In genomic region chr11:131195801-131196517, GRCh38 we compare ENCODE assay signal across 12 cellular contexts.
DNase-seq lines count a peak whose midpoint lies in the region; ATAC-seq and TF ChIP-seq lines count a peak whose summit lies in the region.
"Had no signal": no experiment of that assay in that cellular context is flagged by ENCODE, and none has a peak within 500 bp of the region (broad histone marks: within the 10 kb centered on the region; RNA-seq: fewer than 3 reads in every experiment).

No MANE protein-coding gene starts in this region.

- no peak overlapping the region for H3K4me3 Mint-ChIP-seq in osteocyte (ENCODE audit: unreplicated experiment)
- H3K4me3 Mint-ChIP-seq in naive thymus-derived CD4-positive, alpha-beta T cell = no peak overlapping the region
- no peak overlapping the region for H3K4me3 Mint-ChIP-seq in CD4-positive, alpha-beta T cell
- H3K4me3 Mint-ChIP-seq: activated T-helper 17 cell treated with anti-CD3 and anti-CD28 coated beads, Interleukin-2, amount 50 U/mL, for 72 hours; CD4-positive, CD25-positive, alpha-beta regulatory T cell; T-cell had no signal

- no peaks in the 10 kb centered on the region for H3K36me3 Mint-ChIP-seq in osteocyte (ENCODE audit: unreplicated experiment)
- H3K36me3 Mint-ChIP-seq in naive thymus-derived CD4-positive, alpha-beta T cell = no peaks in the 10 kb centered on the region
- no peaks in the 10 kb centered on the region for H3K36me3 Mint-ChIP-seq in CD4-positive, alpha-beta T cell (ENCODE audit: low read depth)
- H3K36me3 Mint-ChIP-seq: CD4-positive, CD25-positive, alpha-beta regulatory T cell; T-cell had no signal

- intact Hi-C loops in colonic mucosa (cut with DNase I) = no loop called here
- intact Hi-C loops in naive thymus-derived CD4-positive, alpha-beta T cell (cut with micrococcal nuclease) = no loop called here
- intact Hi-C loops in CD4-positive, alpha-beta T cell (cut with DNase I, micrococcal nuclease) = no loop called here

- TF ChIP-seq CTCF in colonic mucosa (IDR thresholded peaks at IDR 0.05) (no peak), osteocyte (IDR thresholded peaks at IDR 0.05) (no peak)
- no peak for TF ChIP-seq CTCF in CD4-positive, alpha-beta T cell (IDR thresholded peaks at IDR 0.05)

- no peaks in the 10 kb centered on the region for H3K9me3 Mint-ChIP-seq in osteocyte (ENCODE audit: unreplicated experiment)
- peaks cover 0 to 5% (median 0%) of the 10 kb centered on the region in 11 donors for H3K9me3 Mint-ChIP-seq in naive thymus-derived CD4-positive, alpha-beta T cell
- peaks cover 3% of the 10 kb centered on the region for H3K9me3 Mint-ChIP-seq in CD4-positive, alpha-beta T cell
- H3K9me3 Mint-ChIP-seq: activated T-helper 17 cell treated with anti-CD3 and anti-CD28 coated beads, Interleukin-2, amount 50 U/mL, for 72 hours had no signal

- H3K27ac ChIP-seq in colonic mucosa = no peak overlapping the region
- no peak overlapping the region for H3K27ac ChIP-seq in naive thymus-derived CD4-positive, alpha-beta T cell (ENCODE audit: low read depth, low read length)
- H3K27ac ChIP-seq in CD4-positive, alpha-beta T cell (ENCODE audit: low read depth, low read length) = no peak overlapping the region

- H3K36me3 ChIP-seq in colonic mucosa = no peaks in the 10 kb centered on the region
- no peaks in the 10 kb centered on the region for H3K36me3 ChIP-seq in naive thymus-derived CD4-positive, alpha-beta T cell (ENCODE audit: control insufficient read depth in 2 of 3, insufficient read depth in 3 of 3, low read length in 3 of 3)

- no peaks in the 10 kb centered on the region for H3K4me1 ChIP-seq in colonic mucosa
- no peaks in the 10 kb centered on the region for H3K4me1 ChIP-seq in naive thymus-derived CD4-positive, alpha-beta T cell (ENCODE audit: control insufficient read depth in 2 of 2, insufficient read depth in 2 of 2, low read length in 2 of 2)

- H3K27ac Mint-ChIP-seq in osteocyte (ENCODE audit: unreplicated experiment) = no peak overlapping the region
- H3K27ac Mint-ChIP-seq in naive thymus-derived CD4-positive, alpha-beta T cell = no peak overlapping the region
- no peak overlapping the region for H3K27ac Mint-ChIP-seq in CD4-positive, alpha-beta T cell
- H3K27ac Mint-ChIP-seq: activated T-helper 17 cell treated with anti-CD3 and anti-CD28 coated beads, Interleukin-2, amount 50 U/mL, for 72 hours; T-cell had no signal

- H3K9ac ChIP-seq in colonic mucosa (ENCODE audit: low read depth in 2 of 2, low read length in 2 of 2) = no peak overlapping the region

- ATAC-seq in HG03108 (IDR thresholded peaks at IDR 0.05; ENCODE audit: unreplicated experiment) = no peak
- ATAC-seq in naive thymus-derived CD4-positive, alpha-beta T cell = no peak
- no peak for ATAC-seq in CD4-positive, alpha-beta T cell (ENCODE audit: poor library complexity)
- ATAC-seq: activated T-helper 17 cell treated with anti-CD3 and anti-CD28 coated beads, Interleukin-2, amount 50 U/mL, for 72 hours; T-cell had no signal

- no peaks in the 10 kb centered on the region for H3K9me3 ChIP-seq in colonic mucosa
- H3K9me3 ChIP-seq in naive thymus-derived CD4-positive, alpha-beta T cell (ENCODE audit: control insufficient read depth in 2 of 3, low read length in 3 of 3) = no peaks in the 10 kb centered on the region
- no peaks in the 10 kb centered on the region for H3K9me3 ChIP-seq in CD4-positive, alpha-beta T cell (ENCODE audit: control insufficient read depth, low read length)

- no peaks in the 10 kb centered on the region for H3K27me3 ChIP-seq in colonic mucosa
- H3K27me3 ChIP-seq in naive thymus-derived CD4-positive, alpha-beta T cell (ENCODE audit: control insufficient read depth in 2 of 2, insufficient read depth in 2 of 2, low read length in 2 of 2) = no peaks in the 10 kb centered on the region
- no peaks in the 10 kb centered on the region for H3K27me3 ChIP-seq in CD4-positive, alpha-beta T cell (ENCODE audit: control insufficient read depth, insufficient read depth, low read length)

- H3K4me1 Mint-ChIP-seq in osteocyte (ENCODE audit: unreplicated experiment) = peaks cover 8% of the 10 kb centered on the region
- H3K4me1 Mint-ChIP-seq in naive thymus-derived CD4-positive, alpha-beta T cell = no peaks in the 10 kb centered on the region
- H3K4me1 Mint-ChIP-seq in CD4-positive, alpha-beta T cell (ENCODE audit: low read depth) = no peaks in the 10 kb centered on the region
- H3K4me1 Mint-ChIP-seq: activated T-helper 17 cell treated with anti-CD3 and anti-CD28 coated beads, Interleukin-2, amount 50 U/mL, for 72 hours; CD4-positive, CD25-positive, alpha-beta regulatory T cell; T-cell had no signal

- DNase-seq in D341Med (ENCODE audit: low spot score) = peak; percentile 84
- peak; percentile 80 to 90 for DNase-seq in NCI-H2081 (lab: John Stamatoyannopoulos, UW)
- DNase-seq in colonic mucosa = peak; percentile 44
- peak; percentile 65 for DNase-seq in mucosa of gallbladder (ENCODE audit: low spot score)
- no peak for DNase-seq in osteocyte (ENCODE audit: extremely low spot score, unreplicated experiment)
- DNase-seq in naive thymus-derived CD4-positive, alpha-beta T cell = no peak
- DNase-seq in CD4-positive, alpha-beta T cell = no peak
- DNase-seq: CD4-positive, CD25-positive, alpha-beta regulatory T cell; MM.1S; T-cell had no signal

- H3K27me3 Mint-ChIP-seq in osteocyte (ENCODE audit: unreplicated experiment) = peaks cover 9% of the 10 kb centered on the region
- H3K27me3 Mint-ChIP-seq in naive thymus-derived CD4-positive, alpha-beta T cell = no peaks in the 10 kb centered on the region
- H3K27me3 Mint-ChIP-seq in CD4-positive, alpha-beta T cell = no peaks in the 10 kb centered on the region
- H3K27me3 Mint-ChIP-seq: activated T-helper 17 cell treated with anti-CD3 and anti-CD28 coated beads, Interleukin-2, amount 50 U/mL, for 72 hours; CD4-positive, CD25-positive, alpha-beta regulatory T cell; T-cell had no signal

- POLR2A ChIA-PET in naive thymus-derived CD4-positive, alpha-beta T cell (lab: Charles Lee) = no interaction called here
- POLR2A ChIA-PET in CD4-positive, alpha-beta T cell (lab: Charles Lee) = no interaction called here

- H3K4me3 ChIP-seq in colonic mucosa = no peak overlapping the region
- H3K4me3 ChIP-seq in naive thymus-derived CD4-positive, alpha-beta T cell (ENCODE audit: low read length) = no peak overlapping the region

- CTCF ChIA-PET in naive thymus-derived CD4-positive, alpha-beta T cell (lab: Charles Lee) = no interaction called here
- CTCF ChIA-PET in CD4-positive, alpha-beta T cell (lab: Charles Lee) = no interaction called here

Comparison
In these comparisons a context has a peak if more than half of its experiments do, and no peak if none do; other contexts are left out.
1. DNase-seq: peak in D341Med (single experiment), NCI-H2081 (2 of 2), colonic mucosa (single experiment) and mucosa of gallbladder (single experiment); none in osteocyte (single experiment), naive thymus-derived CD4-positive, alpha-beta T cell (0 of 9) and CD4-positive, alpha-beta T cell (0 of 10).